30 cellular contexts compared by ENCODE assay signal in the genomic region with DNA sequence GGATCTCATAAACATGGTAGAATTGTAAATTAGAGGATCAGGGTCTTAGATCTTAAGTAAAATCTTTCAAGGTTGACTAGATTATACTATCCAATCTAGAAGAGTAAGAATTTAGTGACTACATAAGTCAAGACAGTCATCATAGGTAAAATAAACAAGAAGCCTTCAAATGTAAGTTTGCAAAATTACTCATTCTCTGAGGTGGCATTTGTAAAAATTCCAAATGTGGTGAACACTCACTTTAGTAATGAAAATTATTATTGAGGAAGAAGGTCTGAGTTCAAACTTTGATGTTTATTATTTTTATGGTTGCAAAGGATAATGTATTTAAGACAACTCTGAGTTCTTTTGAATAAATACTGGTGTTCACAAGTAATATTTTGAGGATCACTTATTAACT. TPM values are rescaled to one million over a fixed set of nuclear protein-coding genes. Genes with fewer than 3 reads are reported as not detected.
DNase-seq lines count a peak whose midpoint lies in the region; ATAC-seq, FAIRE-seq and TF ChIP-seq lines count a peak whose summit lies in the region.
"Had no signal": no experiment of that assay in that cellular context is flagged by ENCODE, and none has a peak within 500 bp of the region (broad histone marks: within the 10 kb centered on the region; RNA-seq: fewer than 3 reads in every experiment).

No MANE protein-coding gene starts in this region.

- H3K9me3 Mint-ChIP-seq in astrocyte (ENCODE audit: unreplicated experiment): peaks cover 3% of the 10 kb centered on the region
- H3K9me3 Mint-ChIP-seq: memory B cell had no signal

- POLR2A ChIA-PET in IMR-90 (lab: Charles Lee; ENCODE audit: unreplicated experiment): no interaction called here

- no peaks in the 10 kb centered on the region; the same call in 1 of the 2 replicates for H3K9me1 ChIP-seq in IMR-90 (ENCODE audit: insufficient read depth, low read length)

- no peak overlapping the region for H3K9ac ChIP-seq in IMR-90 (ENCODE audit: low read depth, low read length)
- no peak overlapping the region for H3K9ac ChIP-seq in astrocyte (ENCODE audit: low read length)

- H2BK5ac ChIP-seq in IMR-90 (ENCODE audit: low read depth, low read length, poor library complexity, severe bottlenecking): peak overlapping the region; percentile 43

- peaks cover 6% of the 10 kb centered on the region for H3K36me3 ChIP-seq in IMR-90 (ENCODE audit: control insufficient read depth, insufficient read depth, low read length)
- H3K36me3 ChIP-seq in astrocyte (ENCODE audit: insufficient read depth, low read length): peaks cover 16% of the 10 kb centered on the region

- H4K5ac ChIP-seq in IMR-90 (ENCODE audit: low read depth, low read length): no peak overlapping the region

- DNase-seq in IMR-90 (peak; percentile 75), astrocyte (ENCODE audit: low read depth) (peak; percentile 49), hepatic stellate cell (ENCODE audit: low spot score) (peak; percentile 11), SIG-M5 treated with dmso at 0.1 percent for 504 hours (lab: John Stamatoyannopoulos, UW; ENCODE audit: unreplicated experiment) (no peak), superior temporal gyrus (ENCODE audit: extremely low spot score) (no peak), GDM1 (lab: John Stamatoyannopoulos, UW) (no peak), NCI-H187 (lab: John Stamatoyannopoulos, UW) (no peak)
- DNase-seq: activated CD4-positive, alpha-beta T cell treated with anti-CD3 and anti-CD28 coated beads for 1 hour; activated CD8-positive, alpha-beta T cell treated with anti-CD3 and anti-CD28 coated beads, Interleukin-2, amount 10 ng/mL, durations not matched to agents 7 days and 5 days; activated naive CD4-positive, alpha-beta T cell; activated T-cell treated with anti-CD3 and anti-CD28 coated beads, Interleukin-2, amount 50 U/mL, for 1 hour; amygdala; Calu3; central memory CD4-positive, alpha-beta T cell; gastrocnemius medialis; NCI-H1694; psoas muscle; stimulated activated naive CD4-positive, alpha-beta T cell treated with Interleukin-2 at 50 U/mL for 16 hours; SW 1271; thyroid gland had no signal

- no peak overlapping the region for H2AFZ ChIP-seq in IMR-90 (replicated peaks; ENCODE audit: low read length, poor library complexity)
- no peak overlapping the region for H2AFZ ChIP-seq in astrocyte (ENCODE audit: low read depth, low read length)
- H2AFZ ChIP-seq: GM23338 had no signal

- no peak overlapping the region for H2AK9ac ChIP-seq in IMR-90 (replicated peaks; ENCODE audit: low read depth, low read length, poor library complexity)

- no peaks in the 10 kb centered on the region for H3K27me3 ChIP-seq in IMR-90 (ENCODE audit: control insufficient read depth, insufficient read depth, low read length)
- no peaks in the 10 kb centered on the region for H3K27me3 ChIP-seq in astrocyte (ENCODE audit: insufficient read depth, low read length)
- H3K27me3 ChIP-seq: gastrocnemius medialis, thyroid gland had no signal

- H3K18ac ChIP-seq in IMR-90 (ENCODE audit: low read depth, low read length): no peak overlapping the region

- no peak overlapping the region for H2BK120ac ChIP-seq in IMR-90 (ENCODE audit: low read depth, low read length)

- no TSS peak for BruUV-seq in IMR-90 (replicated peaks; lab: Mats Ljungman, UMichigan)

- no peak overlapping the region for H2AK5ac ChIP-seq in IMR-90 (ENCODE audit: low read depth, low read length)

- H3K4me1 ChIP-seq in IMR-90 (ENCODE audit: control insufficient read depth, insufficient read depth, low read length): peaks cover 4% of the 10 kb centered on the region
- H3K4me1 ChIP-seq in astrocyte (ENCODE audit: insufficient read depth, low read length): peaks cover 10% of the 10 kb centered on the region

- peaks cover 3% of the 10 kb centered on the region for H3K4me1 Mint-ChIP-seq in astrocyte (ENCODE audit: low read depth, unreplicated experiment)

- H3K79me1 ChIP-seq in IMR-90 (ENCODE audit: low read depth in 1 of 2, low read length in 2 of 2): peaks cover 22 to 41% of the 10 kb centered on the region in 2 experiments

- intact Hi-C loops in IMR-90 (cut with micrococcal nuclease): no loop called here

- H3K9me3 ChIP-seq in IMR-90 (ENCODE audit: control insufficient read depth, insufficient read depth, low read length) (no peaks in the 10 kb centered on the region), astrocyte (ENCODE audit: insufficient read depth, low read depth, low read length) (no peaks in the 10 kb centered on the region)
- H3K9me3 ChIP-seq: gastrocnemius medialis, psoas muscle, thyroid gland had no signal

- H3K4me3 ChIP-seq in IMR-90 (ENCODE audit: insufficient read depth, low read depth, low read length): no peak overlapping the region
- H3K4me3 ChIP-seq in astrocyte (ENCODE audit: insufficient read depth, low read depth, low read length): no peak overlapping the region
- H3K4me3 ChIP-seq: gastrocnemius medialis, GM23338, psoas muscle, smooth muscle cell, thyroid gland had no signal

- no peak overlapping the region for H4K91ac ChIP-seq in IMR-90 (ENCODE audit: insufficient read depth, low read depth, low read length)

- TF ChIP-seq CTCF in 22Rv1 (IDR thresholded peaks at IDR 0.05) (no peak), IMR-90 (conservative IDR thresholded peaks at IDR 0.05; ENCODE audit: low read depth, low read length) (no peak), astrocyte (IDR thresholded peaks at IDR 0.05; ENCODE audit: insufficient read depth, low read depth, low read length) (no peak)

- H3K14ac ChIP-seq in IMR-90 (replicated peaks; ENCODE audit: low read depth, low read length): no peak overlapping the region

- H3K4ac ChIP-seq in IMR-90 (ENCODE audit: low read depth, low read length): no peak overlapping the region

- no peak overlapping the region for H3K4me3 Mint-ChIP-seq in astrocyte (ENCODE audit: unreplicated experiment)
- H3K4me3 Mint-ChIP-seq: activated CD8-positive, alpha-beta T cell treated with anti-CD3 and anti-CD28 coated beads, Interleukin-2, amount 10 ng/mL, durations not matched to agents 7 days and 5 days; GM23338; memory B cell had no signal

- H3K27ac Mint-ChIP-seq in astrocyte (ENCODE audit: unreplicated experiment): no peak overlapping the region
- H3K27ac Mint-ChIP-seq: activated CD8-positive, alpha-beta T cell treated with anti-CD3 and anti-CD28 coated beads, Interleukin-2, amount 10 ng/mL, durations not matched to agents 7 days and 5 days; GM23338; memory B cell had no signal

- TF ChIP-seq RAD21 in IMR-90 (IDR thresholded peaks at IDR 0.05; ENCODE audit: low read length): no peak

- in situ Hi-C loops in IMR-90 (cut with MboI; ENCODE audit: low sequenced_read_pairs): no loop called here

- H2BK20ac ChIP-seq in IMR-90 (ENCODE audit: low read depth, low read length): no peak overlapping the region

- no peak; the same call in 1 of the 2 replicates for ATAC-seq in IMR-90 (ENCODE audit: low read depth)
- ATAC-seq: activated CD8-positive, alpha-beta T cell treated with anti-CD3 and anti-CD28 coated beads, Interleukin-2, amount 10 ng/mL, durations not matched to agents 7 days and 5 days; gastrocnemius medialis; GM23338; psoas muscle; Right ventricle myocardium inferior had no signal

- no peak overlapping the region for H3K56ac ChIP-seq in IMR-90 (ENCODE audit: extremely low read depth, insufficient read depth, low read length)

- TF ChIP-seq POLR2A in IMR-90 (IDR thresholded peaks at IDR 0.05; ENCODE audit: low read depth, low read length): no peak

- FAIRE-seq in astrocyte (lab: Jason Lieb, UNC): peak; percentile 71

- no peak overlapping the region for H3K23ac ChIP-seq in IMR-90 (ENCODE audit: low read depth, low read length)

- H3K36me3 Mint-ChIP-seq in astrocyte (ENCODE audit: low read depth, unreplicated experiment): no peaks in the 10 kb centered on the region

- dilution Hi-C loops in IMR-90 (cut with HindIII; ENCODE audit: low sequenced_read_pairs, unreplicated experiment): no loop called here

- H3K4me2 ChIP-seq in IMR-90 (ENCODE audit: low read depth, low read length) (peak overlapping the region; percentile 33; the same call in 1 of the 2 replicates), astrocyte (ENCODE audit: low read length) (peak overlapping the region; percentile 16)
- H3K4me2 ChIP-seq: GM23338, smooth muscle cell had no signal

- CTCF ChIA-PET in IMR-90 (lab: Yijun Ruan, JAX): no interaction called here

- H4K8ac ChIP-seq in IMR-90 (ENCODE audit: low read depth in 2 of 2, low read length in 2 of 2): no peak overlapping the region

- H3K79me2 ChIP-seq in astrocyte (ENCODE audit: insufficient read depth, low read length): peaks cover 61% of the 10 kb centered on the region

- H2BK15ac ChIP-seq in IMR-90 (ENCODE audit: low read depth, low read length): no peak overlapping the region

- peak overlapping the region; percentile 52 for H3K27ac ChIP-seq in 22Rv1
- H3K27ac ChIP-seq in IMR-90 (ENCODE audit: insufficient read depth, low read length): no peak overlapping the region
- no peak overlapping the region for H3K27ac ChIP-seq in astrocyte (ENCODE audit: low read depth, low read length)
- H3K27ac ChIP-seq: gastrocnemius medialis, psoas muscle, thyroid gland had no signal

- H4K20me1 ChIP-seq in IMR-90 (ENCODE audit: insufficient read depth, low read length) (no peaks in the 10 kb centered on the region), astrocyte (ENCODE audit: insufficient read depth, low read length) (peaks cover 27% of the 10 kb centered on the region)

- H3K27me3 Mint-ChIP-seq in astrocyte (ENCODE audit: low read depth, unreplicated experiment): no peaks in the 10 kb centered on the region
- H3K27me3 Mint-ChIP-seq: memory B cell had no signal

RNA-seq across cellular contexts. Expression of a gene that starts 4.6 kb away (rescaled TPM):
- total RNA-seq in IMR-90 (2012; rRNA removed) (8.1 and 11.7 TPM in 2 replicates), astrocyte (3.2 TPM in 2 replicates)
- 4.8 and 5.1 TPM in 2 replicates for polyA plus RNA-seq in IMR-90 (2012; rRNA removed)
- 0.64 and 1.2 TPM in 2 replicates for polyA plus RNA-seq in IMR-90 (2012; cell fraction: cytosol; rRNA removed)
- 0.36 and 2.6 TPM in 2 replicates for polyA plus RNA-seq in IMR-90 (2012; cell fraction: nucleus; rRNA removed; ENCODE audit: low replicate concordance)

RNA-seq across cellular contexts. Expression of a gene that starts 10.9 kb away (rescaled TPM):
- total RNA-seq in IMR-90 (2012; rRNA removed) (11.7 and 16.4 TPM in 2 replicates), astrocyte (14.3 and 16.9 TPM in 2 replicates)
- polyA plus RNA-seq in IMR-90 (2012; rRNA removed): 5.6 and 6.1 TPM in 2 replicates
- 1.3 and 3.0 TPM in 2 replicates for polyA plus RNA-seq in IMR-90 (2012; cell fraction: cytosol; rRNA removed)
- polyA plus RNA-seq in IMR-90 (2012; cell fraction: nucleus; rRNA removed; ENCODE audit: low replicate concordance): 0.40 and 2.6 TPM in 2 replicates

RNA-seq across cellular contexts. Expression of a gene that starts 12.2 kb away (rescaled TPM):
- total RNA-seq in IMR-90 (2012; rRNA removed): under 0.01 TPM in 1 of 2 replicates, not detected in the other
- not detected in 2 replicates for polyA plus RNA-seq in IMR-90 (2012; rRNA removed)
- polyA plus RNA-seq in IMR-90 (2012; cell fraction: cytosol; rRNA removed): not detected in 2 replicates
- 0.17 TPM in 1 of 2 replicates, not detected in the other for polyA plus RNA-seq in IMR-90 (2012; cell fraction: nucleus; rRNA removed; ENCODE audit: low replicate concordance)
- 0.70 and 1.1 TPM in 2 replicates for total RNA-seq in astrocyte
- total RNA-seq: A172; activated CD8-positive, alpha-beta T cell treated with anti-CD3 and anti-CD28 coated beads, Interleukin-2, amount 10 ng/mL, durations not matched to agents 7 days and 5 days; Calu3; dermis microvascular lymphatic vessel endothelial cell; epithelial cell of proximal tubule; gastrocnemius medialis; psoas muscle; Right ventricle myocardium inferior had no signal
- polyA plus RNA-seq: BJ, smooth muscle cell had no signal

RNA-seq across cellular contexts. Expression of a gene that starts 53.8 kb away (rescaled TPM):
- total RNA-seq in IMR-90 (2012; rRNA removed) (under 0.01 TPM in 1 of 2 replicates, not detected in the other), astrocyte (not detected in 2 replicates)
- not detected in 2 replicates for polyA plus RNA-seq in IMR-90 (2012; rRNA removed)
- polyA plus RNA-seq in IMR-90 (2012; cell fraction: cytosol; rRNA removed): not detected in 2 replicates
- 0.14 TPM in 1 of 2 replicates, not detected in the other for polyA plus RNA-seq in IMR-90 (2012; cell fraction: nucleus; rRNA removed; ENCODE audit: low replicate concordance)
- total RNA-seq: A172; activated CD8-positive, alpha-beta T cell treated with anti-CD3 and anti-CD28 coated beads, Interleukin-2, amount 10 ng/mL, durations not matched to agents 7 days and 5 days; Calu3; dermis microvascular lymphatic vessel endothelial cell; epithelial cell of proximal tubule; GM23338; kidney epithelial cell; psoas muscle; smooth muscle cell; thyroid gland had no signal
- polyA plus RNA-seq: BJ, smooth muscle cell had no signal

RNA-seq across cellular contexts. Expression of a gene that starts 59.0 kb away (rescaled TPM):
- total RNA-seq in IMR-90 (2012; rRNA removed) (not detected in 2 replicates), astrocyte (not detected in 2 replicates)
- not detected in 2 replicates for polyA plus RNA-seq in IMR-90 (2012; rRNA removed)
- polyA plus RNA-seq in IMR-90 (2012; cell fraction: cytosol; rRNA removed): not detected in 2 replicates
- polyA plus RNA-seq in IMR-90 (2012; cell fraction: nucleus; rRNA removed; ENCODE audit: low replicate concordance): not detected in 2 replicates
- total RNA-seq: A172; activated CD8-positive, alpha-beta T cell treated with anti-CD3 and anti-CD28 coated beads, Interleukin-2, amount 10 ng/mL, durations not matched to agents 7 days and 5 days; Calu3; dermis microvascular lymphatic vessel endothelial cell; epithelial cell of proximal tubule; gastrocnemius medialis; GM23338; kidney epithelial cell; psoas muscle; Right ventricle myocardium inferior; smooth muscle cell; thyroid gland had no signal
- polyA plus RNA-seq: BJ, GM23338, psoas muscle, smooth muscle cell had no signal

Comparison
In these comparisons a context has a peak if more than half of its experiments do, and no peak if none do; other contexts are left out.
1. DNase-seq: peak in IMR-90 (single experiment), astrocyte (single experiment) and hepatic stellate cell (single experiment); none in SIG-M5 treated with dmso at 0.1 percent for 504 hours (single experiment), superior temporal gyrus (single experiment), GDM1 (single experiment) and NCI-H187 (0 of 2).